3 cellular contexts compared by ENCODE assay signal in genomic region chr1:24752305-24752704, GRCh38.
TF ChIP-seq lines count a peak whose summit lies in the region.

No MANE protein-coding gene starts in this region.

TF ChIP-seq in liver, 16 proteins besides CTCF, POLR2A, EP300 and RAD21:
- TF ChIP-seq FOXA1 (IDR thresholded peaks at IDR 0.05) = no peak
- TF ChIP-seq NR2F2 (IDR thresholded peaks at IDR 0.05) = no peak
- TF ChIP-seq HNF4A (conservative IDR thresholded peaks at IDR 0.05) = no peak
- TF ChIP-seq ATF3 (IDR thresholded peaks at IDR 0.05) = no peak
- TF ChIP-seq ZBTB33 (IDR thresholded peaks at IDR 0.05) = no peak
- no peak for TF ChIP-seq EGR1 (IDR thresholded peaks at IDR 0.05; ENCODE audit: low read depth in 2 of 2)
- TF ChIP-seq REST (IDR thresholded peaks at IDR 0.05) = no peak
- TF ChIP-seq RXRA (IDR thresholded peaks at IDR 0.05) = no peak
- no peak for TF ChIP-seq SP1 (IDR thresholded peaks at IDR 0.05)
- TF ChIP-seq FOXA2 (IDR thresholded peaks at IDR 0.05) = no peak
- no peak for TF ChIP-seq JUND (IDR thresholded peaks at IDR 0.05)

TF ChIP-seq in HepG2, 621 proteins besides CTCF, POLR2A, EP300 and RAD21:
- no peak for TF ChIP-seq ZNF274 (CRISPR knock-in tag; IDR thresholded peaks at IDR 0.05)
- TF ChIP-seq ZNF788 (CRISPR knock-in tag; IDR thresholded peaks at IDR 0.05; ENCODE audit: borderline replicate concordance) = no peak
- TF ChIP-seq POGZ (CRISPR knock-in tag; IDR thresholded peaks at IDR 0.05) = no peak
- TF ChIP-seq ZFP36 (IDR thresholded peaks at IDR 0.05; ENCODE audit: borderline replicate concordance, low read depth, low read length, partially characterized antibody) = no peak

TF ChIP-seq in endothelial cell of umbilical vein, 7 proteins besides CTCF, POLR2A, EP300 and RAD21:
- TF ChIP-seq POLR2AphosphoS5 (IDR thresholded peaks at IDR 0.05; ENCODE audit: insufficient read depth, low read depth, low read length) = no peak
- TF ChIP-seq GATA2 (IDR thresholded peaks at IDR 0.05; ENCODE audit: insufficient read depth, insufficient read length, low read depth, low read length) = no peak
- no peak for TF ChIP-seq MYC (IDR thresholded peaks at IDR 0.05; ENCODE audit: low read depth, low read length)
- no peak for TF ChIP-seq MAX (IDR thresholded peaks at IDR 0.05; ENCODE audit: insufficient read depth, insufficient read length)
- TF ChIP-seq EZH2 (IDR thresholded peaks at IDR 0.05; ENCODE audit: borderline replicate concordance, low read depth, low read length, severe bottlenecking) = no peak
- no peak for TF ChIP-seq FOS (IDR thresholded peaks at IDR 0.05; ENCODE audit: borderline replicate concordance, insufficient read depth, low read length)
- TF ChIP-seq JUN (IDR thresholded peaks at IDR 0.05; ENCODE audit: borderline replicate concordance, insufficient read depth, insufficient read length, low read depth) = no peak
